30 cellular contexts compared by ENCODE assay signal in genomic region chr15:42876224-42876623, GRCh38.
"Had no signal": no experiment of that assay in that cellular context is flagged by ENCODE, and none has a peak within 500 bp of the region (broad histone marks: within the 10 kb centered on the region; RNA-seq: fewer than 3 reads in every experiment).

No MANE protein-coding gene starts in this region.

- DNase-seq: activated B cell treated with CpG ODN at 0.5 μM for 24 hours; activated CD4-positive, alpha-beta T cell treated with anti-CD3 and anti-CD28 coated beads for 48 hours; activated CD4-positive, alpha-beta T cell treated with anti-CD3 and anti-CD28 coated beads, Interleukin-2, amount 50 U/mL, for 1 hour; activated CD4-positive, alpha-beta T cell treated with anti-CD3 and anti-CD28 coated beads, Interleukin-2, amount 50 U/mL, for 48 hours; activated CD8-positive, alpha-beta memory T cell treated with anti-CD3 and anti-CD28 coated beads for 24 hours; activated CD8-positive, alpha-beta T cell treated with anti-CD3 and anti-CD28 coated beads for 36 hours; activated effector memory CD4-positive, alpha-beta T cell treated with Interleukin-2 at 50 U/mL for 16 hours; activated gamma-delta T cell treated with Interleukin-2 at 50 U/mL for 16 hours; activated naive CD4-positive, alpha-beta T cell treated with anti-CD3 and anti-CD28 coated beads, Interleukin-2, amount 50 U/mL, for 16 hours; activated naive CD4-positive, alpha-beta T cell treated with Interleukin-2 at 50 U/mL for 16 hours; activated T-cell treated with anti-CD3 and anti-CD28 coated beads, Interleukin-2, amount 50 U/mL, for 4 hours; amniotic stem cell; aorta; body of pancreas; caudate nucleus; cortex of kidney; dermis blood vessel endothelial cell; effector CD4-positive, alpha-beta T cell; effector memory CD8-positive, alpha-beta T cell; erythroblast; esophagus squamous epithelium; foreskin melanocyte; T-helper 17 cell; T1000; WERI-Rb-1 had no signal

- H3K27me3 ChIP-seq: body of pancreas, esophagus squamous epithelium, gastroesophageal sphincter had no signal

- H3K27ac ChIP-seq: body of pancreas, esophagus squamous epithelium, gastroesophageal sphincter, WERI-Rb-1 had no signal

- H3K9me3 ChIP-seq: body of pancreas, esophagus squamous epithelium, gastroesophageal sphincter had no signal

- H3K9me3 Mint-ChIP-seq: activated B cell treated with CpG ODN at 0.5 μM for 24 hours; activated CD8-positive, alpha-beta T cell treated with anti-CD3 and anti-CD28 coated beads for 36 hours; activated T-cell treated with anti-CD3 and anti-CD28 coated beads, Interleukin-2, amount 50 U/mL, for 4 hours; activated T-helper 17 cell treated with anti-CD3 and anti-CD28 coated beads, Interleukin-2, amount 50 U/mL, for 72 hours; effector memory CD8-positive, alpha-beta T cell; T-helper 2 cell treated with Interferon-gamma antibody and Interleukin-4, amounts not matched to agents 5 μg/mL and 100 μg/mL, for 36 hours had no signal

- H3K4me3 Mint-ChIP-seq: activated B cell treated with CpG ODN at 0.5 μM for 24 hours; activated CD8-positive, alpha-beta T cell treated with anti-CD3 and anti-CD28 coated beads for 36 hours; activated naive CD8-positive, alpha-beta T cell; activated T-cell treated with anti-CD3 and anti-CD28 coated beads, Interleukin-2, amount 50 U/mL, for 4 hours; activated T-helper 17 cell treated with anti-CD3 and anti-CD28 coated beads, Interleukin-2, amount 50 U/mL, for 72 hours; effector memory CD8-positive, alpha-beta T cell; T-helper 17 cell; T-helper 2 cell treated with Interferon-gamma antibody and Interleukin-4, amounts not matched to agents 5 μg/mL and 100 μg/mL, for 36 hours had no signal

- ATAC-seq: activated CD4-positive, CD25-positive, alpha-beta regulatory T cell treated with anti-CD3 and anti-CD28 coated beads, Interleukin-2, amount 50 U/mL, for 24 hours; activated CD8-positive, alpha-beta T cell treated with anti-CD3 and anti-CD28 coated beads for 36 hours; activated T-cell treated with anti-CD3 and anti-CD28 coated beads, Interleukin-2, amount 50 U/mL, for 4 hours; activated T-helper 17 cell treated with anti-CD3 and anti-CD28 coated beads, Interleukin-2, amount 50 U/mL, for 72 hours; body of pancreas; effector memory CD8-positive, alpha-beta T cell; gastroesophageal sphincter; T-helper 17 cell had no signal

- H3K27me3 Mint-ChIP-seq: activated B cell treated with CpG ODN at 0.5 μM for 24 hours; activated CD8-positive, alpha-beta T cell treated with anti-CD3 and anti-CD28 coated beads for 36 hours; activated naive CD8-positive, alpha-beta T cell; activated T-helper 17 cell treated with anti-CD3 and anti-CD28 coated beads, Interleukin-2, amount 50 U/mL, for 72 hours; effector memory CD8-positive, alpha-beta T cell; T-helper 17 cell had no signal

- H3K36me3 ChIP-seq: esophagus squamous epithelium, WERI-Rb-1 had no signal

- H3K4me1 Mint-ChIP-seq: activated B cell treated with CpG ODN at 0.5 μM for 24 hours had no signal

- H3K27ac Mint-ChIP-seq: activated B cell treated with CpG ODN at 0.5 μM for 24 hours; activated CD8-positive, alpha-beta T cell treated with anti-CD3 and anti-CD28 coated beads for 36 hours; activated naive CD8-positive, alpha-beta T cell; activated T-helper 17 cell treated with anti-CD3 and anti-CD28 coated beads, Interleukin-2, amount 50 U/mL, for 72 hours; T-helper 17 cell; T-helper 2 cell treated with Interferon-gamma antibody and Interleukin-4, amounts not matched to agents 5 μg/mL and 100 μg/mL, for 36 hours had no signal

- H3K4me3 ChIP-seq: body of pancreas, esophagus squamous epithelium, gastroesophageal sphincter had no signal

- H3K4me1 ChIP-seq: body of pancreas, esophagus squamous epithelium had no signal
